8 cellular contexts compared by ENCODE assay signal in genomic region chr22:30607300-30607930, GRCh38. TPM values are rescaled to one million over a fixed set of nuclear protein-coding genes. Genes with fewer than 3 reads are reported as not detected.
DNase-seq lines count a peak whose midpoint lies in the region; ATAC-seq and TF ChIP-seq lines count a peak whose summit lies in the region.

No MANE protein-coding gene starts in this region.

- H3F3A ChIP-seq in GM23248 (ENCODE audit: insufficient read depth), result peaks cover 9% of the 10 kb centered on the region; the same call in 1 of the 2 replicates

- H3K27ac ChIP-seq in GM23248 (no peak overlapping the region), WERI-Rb-1 (peak overlapping the region; percentile 98), gastroesophageal sphincter (peak overlapping the region; percentile 7 to 85 (median 78)), sigmoid colon (peak overlapping the region; percentile 63 to 88 (median 82))

- TF ChIP-seq CTCF in WERI-Rb-1 (IDR thresholded peaks at IDR 0.05; ENCODE audit: low read depth, low read length) (no peak), gastroesophageal sphincter (IDR thresholded peaks at IDR 0.05) (no peak), sigmoid colon (IDR thresholded peaks at IDR 0.05) (no peak)

- no peaks in the 10 kb centered on the region for H3K79me2 ChIP-seq in GM23248 (ENCODE audit: insufficient read depth)

- TF ChIP-seq EP300 in gastroesophageal sphincter (IDR thresholded peaks at IDR 0.05) (no peak), sigmoid colon (IDR thresholded peaks at IDR 0.05) (no peak)

- ATAC-seq in gastroesophageal sphincter (no peak), GM21515 (IDR thresholded peaks at IDR 0.05; ENCODE audit: unreplicated experiment) (no peak), HG02970 (IDR thresholded peaks at IDR 0.05; ENCODE audit: low FRiP score, unreplicated experiment) (no peak), HG03108 (IDR thresholded peaks at IDR 0.05; ENCODE audit: unreplicated experiment) (no peak)

- H3K4me2 ChIP-seq in GM23248 (ENCODE audit: unreplicated experiment), result peak overlapping the region; percentile 99

- DNase-seq in GM23248, result no peak
- no peak for DNase-seq in WERI-Rb-1
- no peak for DNase-seq in sigmoid colon
- DNase-seq in GDM1 (lab: John Stamatoyannopoulos, UW), result no peak

- H3K27me3 ChIP-seq in GM23248 (replicated peaks; ENCODE audit: insufficient read depth) (no peaks in the 10 kb centered on the region), WERI-Rb-1 (ENCODE audit: insufficient read depth, low read depth, severe bottlenecking) (no peaks in the 10 kb centered on the region), gastroesophageal sphincter (no peaks in the 10 kb centered on the region), sigmoid colon (no peaks in the 10 kb centered on the region)

- intact Hi-C loops in sigmoid colon (cut with DNase I), result loop anchor here (2.0 to 10.0 kb wide), 2 partner anchors 27 to 183 kb away; partner anchors contain the start of genes MTFP1 and SLC35E4

- H3K9ac ChIP-seq in GM23248, result peak overlapping the region; percentile 78

- H2AFZ ChIP-seq in GM23248, result peak overlapping the region; percentile 98

- H4K20me1 ChIP-seq in GM23248 (ENCODE audit: insufficient read depth), result no peaks in the 10 kb centered on the region

- H3K36me3 ChIP-seq in GM23248 (ENCODE audit: low read depth) (no peaks in the 10 kb centered on the region), WERI-Rb-1 (peaks cover 22% of the 10 kb centered on the region), gastroesophageal sphincter (peaks cover 0 to 19% of the 10 kb centered on the region in 2 donors), sigmoid colon (peaks cover 0 to 14% (median 3%) of the 10 kb centered on the region in 4 donors)

- peak overlapping the region; percentile 76 for H3K4me3 ChIP-seq in GM23248
- H3K4me3 ChIP-seq in WERI-Rb-1 (ENCODE audit: low read depth, low read length), result peak overlapping the region; percentile 54
- H3K4me3 ChIP-seq in gastroesophageal sphincter, result peak overlapping the region; percentile 51 to 69
- peak overlapping the region; percentile 44 to 67 (median 58) for H3K4me3 ChIP-seq in sigmoid colon

- no peak for TF ChIP-seq POLR2A in gastroesophageal sphincter (IDR thresholded peaks at IDR 0.05)
- no peak for TF ChIP-seq POLR2A in sigmoid colon (IDR thresholded peaks at IDR 0.05)

- in situ Hi-C loops in GM23248 (cut with MboI), result no loop called here

- H3K4me1 ChIP-seq in GM23248 (ENCODE audit: insufficient read depth) (peaks cover 23% of the 10 kb centered on the region), gastroesophageal sphincter (peaks cover 0 to 52% (median 29%) of the 10 kb centered on the region in 3 donors), sigmoid colon (peaks cover 0 to 50% (median 41%) of the 10 kb centered on the region in 4 donors)

- H3K9me3 ChIP-seq in GM23248 (ENCODE audit: low read depth), result no peaks in the 10 kb centered on the region
- H3K9me3 ChIP-seq in WERI-Rb-1 (ENCODE audit: severe bottlenecking), result no peaks in the 10 kb centered on the region
- H3K9me3 ChIP-seq in gastroesophageal sphincter, result no peaks in the 10 kb centered on the region
- no peaks in the 10 kb centered on the region for H3K9me3 ChIP-seq in sigmoid colon

- H3K9me2 ChIP-seq in GM23248 (ENCODE audit: insufficient read depth), result no peaks in the 10 kb centered on the region

- WGBS in GM23248 (ENCODE audit: low coverage in 1 of 2, low lambda C conversion rate in 2 of 2, missing lambda C conversion rate in 2 of 2), 2 experiments, result 74% methylated on average over 7 of the region's 7 CpGs
- WGBS in gastroesophageal sphincter (ENCODE audit: low coverage in 1 of 2), 2 donors, result 62 to 70% methylated on average over 3 to 6 of the region's 7 CpGs
- 77 to 81% methylated on average over 7 of the region's 7 CpGs for WGBS in sigmoid colon, 2 donors

RNA-seq across cellular contexts. Expression of gene TCN2, which starts 0.4 kb away (rescaled TPM):
- 5.3 and 8.1 TPM in 2 replicates for total RNA-seq in GM23248 (2014; rRNA removed; shearing (Covaris generic))
- 4.5 and 4.8 TPM in 2 replicates for polyA plus RNA-seq in GM23248 (2016; fragmentation: Nextera tagmentation; extraction: Ambion mirVana)
- total RNA-seq in gastroesophageal sphincter, result 10 to 100 TPM; 14.2 to 42.7 (median 33.3) TPM
- 10 to 100 TPM; 23.5 to 45.7 (median 25.5) TPM for total RNA-seq in sigmoid colon
- 10 to 100 TPM in 2 of 3 donors, 1 to 10 TPM in 1; 8.4 to 28.7 (median 17.1) TPM for polyA plus RNA-seq in sigmoid colon

RNA-seq across cellular contexts. Expression of gene PES1, which starts 15.7 kb away (rescaled TPM):
- 63.2 and 83.7 TPM in 2 replicates for total RNA-seq in GM23248 (2014; rRNA removed; shearing (Covaris generic))
- polyA plus RNA-seq in GM23248 (2016; fragmentation: Nextera tagmentation; extraction: Ambion mirVana) (67.8 and 74.1 TPM in 2 replicates), sigmoid colon (10 to 100 TPM; 25.0 to 64.8 (median 33.0) TPM)
- total RNA-seq in gastroesophageal sphincter (10 to 100 TPM; 35.5 to 48.9 (median 39.8) TPM), sigmoid colon (10 to 100 TPM; 33.2 to 48.1 (median 43.1) TPM)

RNA-seq across cellular contexts. Expression of gene SLC35E4, which starts 28.2 kb away (rescaled TPM):
- total RNA-seq in GM23248 (2014; rRNA removed; shearing (Covaris generic)), result 12.9 and 16.4 TPM in 2 replicates
- polyA plus RNA-seq in GM23248 (2016; fragmentation: Nextera tagmentation; extraction: Ambion mirVana), result 8.5 and 9.1 TPM in 2 replicates
- 10 to 100 TPM in 3 of 4 donors, 1 to 10 TPM in 1; 6.5 to 13.5 (median 10.9) TPM for total RNA-seq in gastroesophageal sphincter
- 1 to 10 TPM; 5.0 to 7.7 (median 6.4) TPM for total RNA-seq in sigmoid colon
- polyA plus RNA-seq in sigmoid colon, result 1 to 10 TPM; 1.2 to 4.0 (median 2.1) TPM

RNA-seq across cellular contexts. Expression of gene GAL3ST1, which starts 33.0 kb away (rescaled TPM):
- total RNA-seq in GM23248 (2014; rRNA removed; shearing (Covaris generic)), result not detected in 2 replicates
- polyA plus RNA-seq in GM23248 (2016; fragmentation: Nextera tagmentation; extraction: Ambion mirVana) (not detected in 2 replicates), sigmoid colon (10 to 100 TPM in 1 of 3 donors, 1 to 10 TPM in 2; 3.6 to 10.2 (median 5.8) TPM)
- total RNA-seq in gastroesophageal sphincter (1 to 10 TPM in 3 of 4 donors, under 1 TPM in 1; 0.54 to 3.0 (median 3.0) TPM), sigmoid colon (1 to 10 TPM in 2 of 4 donors, under 1 TPM in 2; 0.68 to 2.8 (median 1.5) TPM)
